In the genomic region with DNA sequence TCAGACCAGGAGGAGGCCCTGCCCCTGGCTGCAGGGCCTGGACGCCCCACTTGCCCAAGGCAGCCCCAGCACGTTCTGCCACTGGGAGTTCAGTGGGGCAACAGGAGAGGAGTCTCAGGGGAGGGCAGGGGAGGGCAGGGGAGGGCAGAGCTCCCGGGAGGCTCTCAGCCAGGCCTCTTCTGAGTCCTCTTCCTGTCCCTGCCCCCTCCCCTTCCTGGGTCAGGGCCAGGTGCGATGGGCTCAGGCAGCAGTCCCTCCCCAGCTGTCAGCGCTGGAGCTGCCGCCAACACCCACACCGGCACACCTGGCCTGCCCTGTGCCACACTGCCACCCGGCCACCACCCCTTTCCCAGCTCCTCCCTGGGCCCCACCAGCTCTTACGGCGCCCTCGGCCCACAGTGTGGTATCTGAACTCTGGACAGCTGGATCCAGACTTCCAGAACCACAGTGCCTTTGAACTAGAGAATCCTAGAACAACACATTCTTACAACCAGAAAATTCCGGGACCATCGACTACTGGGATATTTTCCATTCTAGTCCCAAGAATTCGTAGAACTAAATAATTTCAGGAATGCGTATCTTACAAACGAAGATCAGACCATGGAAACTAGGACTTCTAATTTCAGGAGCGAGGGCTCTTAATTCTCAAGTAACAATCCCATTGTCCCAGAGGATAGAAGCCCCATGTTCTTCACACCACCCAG, we compare ENCODE assay signal across 9 cellular contexts. TPM values are rescaled to one million over a fixed set of nuclear protein-coding genes. Genes with fewer than 3 reads are reported as not detected.
A peak's percentile ranks its signal among the peaks of the same experiment; 100 is the strongest.
DNase-seq lines count a peak whose midpoint lies in the region; ATAC-seq and TF ChIP-seq lines count a peak whose summit lies in the region.
"Had no signal": no experiment of that assay in that cellular context is flagged by ENCODE, and none has a peak within 500 bp of the region (broad histone marks: within the 10 kb centered on the region; RNA-seq: fewer than 3 reads in every experiment).

No MANE protein-coding gene starts in this region.

- peak overlapping the region in 1 of 2 experiments; percentile 38 for H3K14ac ChIP-seq in mesenchymal stem cell (ENCODE audit: low read length in 2 of 2)

- H2AK5ac ChIP-seq in mesenchymal stem cell (ENCODE audit: low read length, severe bottlenecking) = peak overlapping the region; percentile 60

- H3K4me3 ChIP-seq in body of pancreas (no peak overlapping the region), mesenchymal stem cell (ENCODE audit: insufficient read depth in 1 of 2, low read depth in 1 of 2, low read length in 2 of 2) (no peak overlapping the region), uterus (no peak overlapping the region)
- H3K4me3 ChIP-seq in effector memory CD4-positive, alpha-beta T cell (ENCODE audit: insufficient read depth, low read depth, low read length, poor library complexity, severe bottlenecking) = no peak overlapping the region

- H3K23ac ChIP-seq in mesenchymal stem cell (ENCODE audit: low read length in 2 of 2) = no peak overlapping the region

- H3K4me2 ChIP-seq in mesenchymal stem cell (ENCODE audit: low read length, poor library complexity, severe bottlenecking) = no peak overlapping the region

- H3K9me3 ChIP-seq in body of pancreas (no peaks in the 10 kb centered on the region), mesenchymal stem cell (ENCODE audit: control insufficient read depth, low read length) (no peaks in the 10 kb centered on the region), uterus (no peaks in the 10 kb centered on the region)
- H3K9me3 ChIP-seq in CD4-positive, alpha-beta T cell (ENCODE audit: control insufficient read depth, low read length) = no peaks in the 10 kb centered on the region
- no peaks in the 10 kb centered on the region for H3K9me3 ChIP-seq in effector memory CD4-positive, alpha-beta T cell (ENCODE audit: control insufficient read depth, low read length)

- no peaks in the 10 kb centered on the region for H3K27me3 ChIP-seq in body of pancreas
- peaks cover 0 to 51% of the 10 kb centered on the region in 2 experiments for H3K27me3 ChIP-seq in mesenchymal stem cell (ENCODE audit: control insufficient read depth in 1 of 2, insufficient read depth in 1 of 2, low read length in 2 of 2)
- H3K27me3 ChIP-seq in uterus = no peaks in the 10 kb centered on the region
- peaks cover 7% of the 10 kb centered on the region for H3K27me3 ChIP-seq in CD4-positive, alpha-beta T cell (ENCODE audit: control insufficient read depth, insufficient read depth, low read length)
- peaks cover 2% of the 10 kb centered on the region for H3K27me3 ChIP-seq in effector memory CD4-positive, alpha-beta T cell (replicated peaks; ENCODE audit: control insufficient read depth, insufficient read depth, low read length, poor library complexity, severe bottlenecking)

- H2BK5ac ChIP-seq in mesenchymal stem cell (ENCODE audit: low read depth, low read length, poor library complexity, severe bottlenecking) = no peak overlapping the region

- H3K4ac ChIP-seq in mesenchymal stem cell (ENCODE audit: low read depth in 1 of 2, low read length in 2 of 2) = peak overlapping the region; percentile 12 to 75

- no peaks in the 10 kb centered on the region for H3K36me3 Mint-ChIP-seq in activated naive CD4-positive, alpha-beta T cell treated with anti-CD3 and anti-CD28 coated beads, Interleukin-2, amount 10 ng/mL, durations not matched to agents 7 days and 5 days
- no peaks in the 10 kb centered on the region for H3K36me3 Mint-ChIP-seq in CD4-positive, alpha-beta T cell (ENCODE audit: low read depth)

- peak overlapping the region; percentile 52 to 75 (median 68) for H3K27ac ChIP-seq in body of pancreas
- peak overlapping the region; percentile 78 for H3K27ac ChIP-seq in mesenchymal stem cell (ENCODE audit: low read length, poor library complexity, severe bottlenecking)
- peak overlapping the region; percentile 55 to 66 for H3K27ac ChIP-seq in uterus
- no peak overlapping the region for H3K27ac ChIP-seq in CD4-positive, alpha-beta T cell (ENCODE audit: low read depth, low read length)
- no peak overlapping the region for H3K27ac ChIP-seq in effector memory CD4-positive, alpha-beta T cell (ENCODE audit: insufficient read depth, low read length, poor library complexity, severe bottlenecking)

- CTCF ChIA-PET in activated naive CD4-positive, alpha-beta T cell treated with anti-CD3 and anti-CD28 coated beads, Interleukin-2, amount 10 ng/mL, durations not matched to agents 7 days and 5 days (lab: Charles Lee) = interaction anchor here (0.9 kb wide), 1 partner anchor 9 kb away, joined by 3 read pairs; no protein-coding TSS in a partner anchor
- CTCF ChIA-PET in CD4-positive, alpha-beta T cell (lab: Charles Lee) = interaction anchor here (0.7 kb wide), 1 partner anchor 9 kb away, joined by 3 read pairs; no protein-coding TSS in a partner anchor

- H3K36me3 ChIP-seq in body of pancreas (replicated peaks in 1 of 2; ENCODE audit: insufficient read depth in 1 of 2, low read depth in 2 of 2) (no peaks in the 10 kb centered on the region), mesenchymal stem cell (ENCODE audit: control insufficient read depth in 1 of 2, insufficient read depth in 2 of 2, low read depth in 1 of 2, low read length in 2 of 2) (no peaks in the 10 kb centered on the region), uterus (no peaks in the 10 kb centered on the region)
- no peaks in the 10 kb centered on the region for H3K36me3 ChIP-seq in effector memory CD4-positive, alpha-beta T cell (ENCODE audit: control insufficient read depth, insufficient read depth, low read length)

- peaks cover 69% of the 10 kb centered on the region for H3K27me3 Mint-ChIP-seq in activated naive CD4-positive, alpha-beta T cell treated with anti-CD3 and anti-CD28 coated beads, Interleukin-2, amount 10 ng/mL, durations not matched to agents 7 days and 5 days
- H3K27me3 Mint-ChIP-seq in CD4-positive, alpha-beta T cell = peaks cover 37% of the 10 kb centered on the region

- H2BK12ac ChIP-seq in mesenchymal stem cell (ENCODE audit: low read length in 2 of 2) = peak overlapping the region; percentile 75 to 78

- H3K27ac Mint-ChIP-seq in activated naive CD4-positive, alpha-beta T cell treated with anti-CD3 and anti-CD28 coated beads, Interleukin-2, amount 10 ng/mL, durations not matched to agents 7 days and 5 days = peak overlapping the region; percentile 49
- H3K27ac Mint-ChIP-seq in CD4-positive, alpha-beta T cell = no peak overlapping the region
- H3K27ac Mint-ChIP-seq: T-helper 17 cell had no signal

- no peak for DNase-seq in activated naive CD4-positive, alpha-beta T cell treated with anti-CD3 and anti-CD28 coated beads, Interleukin-2, amount 10 ng/mL, durations not matched to agents 7 days and 5 days
- DNase-seq in activated naive CD4-positive, alpha-beta T cell (lab: John Stamatoyannopoulos, UW) = no peak
- DNase-seq in body of pancreas (peak in 3 of 4 donors; percentile 58 to 81 (median 70)), mesenchymal stem cell (peak; percentile 26), uterus (no peak)
- DNase-seq in CD4-positive, alpha-beta T cell = no peak
- DNase-seq in effector CD8-positive, alpha-beta T cell (lab: John Stamatoyannopoulos, UW) = no peak
- no peak for DNase-seq in effector memory CD4-positive, alpha-beta T cell
- DNase-seq: T-helper 17 cell had no signal

- TF ChIP-seq POLR2A in body of pancreas (IDR thresholded peaks at IDR 0.05) (no peak), uterus (IDR thresholded peaks at IDR 0.05) (peak in 1 of 2 donors; percentile 5)

- no peak overlapping the region for H3K4me3 Mint-ChIP-seq in activated naive CD4-positive, alpha-beta T cell treated with anti-CD3 and anti-CD28 coated beads, Interleukin-2, amount 10 ng/mL, durations not matched to agents 7 days and 5 days
- no peak overlapping the region for H3K4me3 Mint-ChIP-seq in CD4-positive, alpha-beta T cell
- H3K4me3 Mint-ChIP-seq: T-helper 17 cell had no signal

- peak overlapping the region; percentile 29 for H2BK120ac ChIP-seq in mesenchymal stem cell (ENCODE audit: low read depth, low read length)

- WGBS in body of pancreas, 2 donors = 37 to 40% methylated on average over 14 to 16 of the region's 17 CpGs
- WGBS in mesenchymal stem cell = 59% methylated on average over 16 of the region's 17 CpGs

- no peak overlapping the region for H3K9ac ChIP-seq in mesenchymal stem cell (ENCODE audit: low read length)

- peak overlapping the region; percentile 59 to 89 for H3K18ac ChIP-seq in mesenchymal stem cell (ENCODE audit: low read depth in 1 of 2, low read length in 2 of 2)

- intact Hi-C loops in body of pancreas (cut with DNase I) = no loop called here
- intact Hi-C loops in uterus (cut with DNase I; ENCODE audit: low total_unique reads) = no loop called here
- intact Hi-C loops in CD4-positive, alpha-beta T cell (cut with DNase I, micrococcal nuclease) = no loop called here

- no peak overlapping the region for H2AFZ ChIP-seq in mesenchymal stem cell (ENCODE audit: low read depth, low read length)

- H3K4me1 ChIP-seq in body of pancreas (peaks cover 61% of the 10 kb centered on the region), mesenchymal stem cell (ENCODE audit: control insufficient read depth, insufficient read depth, low read depth, low read length) (peaks cover 50% of the 10 kb centered on the region), uterus (peaks cover 0 to 29% of the 10 kb centered on the region in 2 donors)
- no peaks in the 10 kb centered on the region for H3K4me1 ChIP-seq in effector memory CD4-positive, alpha-beta T cell (ENCODE audit: control insufficient read depth, insufficient read depth, low read length, poor library complexity, severe bottlenecking)

- peak overlapping the region; percentile 96 for H4K91ac ChIP-seq in mesenchymal stem cell (ENCODE audit: low read length)

- H3K79me1 ChIP-seq in mesenchymal stem cell (replicated peaks; ENCODE audit: low read length, poor library complexity, severe bottlenecking) = no peaks in the 10 kb centered on the region

- TF ChIP-seq CTCF in body of pancreas (IDR thresholded peaks at IDR 0.05) = no peak
- TF ChIP-seq CTCF in uterus (IDR thresholded peaks at IDR 0.05) = no peak
- no peak for TF ChIP-seq CTCF in CD4-positive, alpha-beta T cell (IDR thresholded peaks at IDR 0.05)

- no peak overlapping the region for H2BK15ac ChIP-seq in mesenchymal stem cell (ENCODE audit: low read depth, poor library complexity, severe bottlenecking)

- no peaks in the 10 kb centered on the region for H3K4me1 Mint-ChIP-seq in activated naive CD4-positive, alpha-beta T cell treated with anti-CD3 and anti-CD28 coated beads, Interleukin-2, amount 10 ng/mL, durations not matched to agents 7 days and 5 days
- no peaks in the 10 kb centered on the region for H3K4me1 Mint-ChIP-seq in CD4-positive, alpha-beta T cell (ENCODE audit: low read depth)

- peak; percentile 20 for ATAC-seq in body of pancreas
- no peak for ATAC-seq in CD4-positive, alpha-beta T cell (ENCODE audit: poor library complexity)
- ATAC-seq: T-helper 17 cell had no signal

- POLR2A ChIA-PET in CD4-positive, alpha-beta T cell (lab: Charles Lee) = no interaction called here

- H3K9me3 Mint-ChIP-seq in activated naive CD4-positive, alpha-beta T cell treated with anti-CD3 and anti-CD28 coated beads, Interleukin-2, amount 10 ng/mL, durations not matched to agents 7 days and 5 days = no peaks in the 10 kb centered on the region
- H3K9me3 Mint-ChIP-seq in CD4-positive, alpha-beta T cell = no peaks in the 10 kb centered on the region

- H4K8ac ChIP-seq in mesenchymal stem cell (ENCODE audit: low read length) = peak overlapping the region; percentile 88

RNA-seq across cellular contexts. Expression of a gene that starts 21.8 kb away (rescaled TPM):
- total RNA-seq in body of pancreas (1,000 to 10,000 TPM; 1,625 to 1,893 TPM), uterus (1,000 to 10,000 TPM; 1,498 to 2,840 (median 2,333) TPM)
- polyA plus RNA-seq in mesenchymal stem cell (2013, experiment 1 of 2) = 1,826 TPM
- polyA plus RNA-seq in mesenchymal stem cell (2013, experiment 2 of 2) = 1,787 TPM
- 1,000 to 10,000 TPM; 3,952 to 3,974 TPM for total RNA-seq in CD4-positive, alpha-beta T cell

RNA-seq across cellular contexts. Expression of a gene that starts 52.1 kb away (rescaled TPM):
- total RNA-seq in body of pancreas (10 to 100 TPM; 15.2 to 35.0 TPM), uterus (10 to 100 TPM; 12.9 to 57.9 (median 35.4) TPM)
- polyA plus RNA-seq in mesenchymal stem cell (2013, experiment 1 of 2) = 22.3 TPM
- 22.9 TPM for polyA plus RNA-seq in mesenchymal stem cell (2013, experiment 2 of 2)
- total RNA-seq in CD4-positive, alpha-beta T cell = under 1 TPM; 0.44 to 0.59 TPM

RNA-seq across cellular contexts. Expression of a gene that starts 52.9 kb away (rescaled TPM):
- total RNA-seq in body of pancreas = 10 to 100 TPM in 1 of 2 donors, 1 to 10 TPM in 1; 7.0 to 15.8 TPM
- polyA plus RNA-seq in mesenchymal stem cell (2013, experiment 1 of 2) = 3.4 TPM
- 3.6 TPM for polyA plus RNA-seq in mesenchymal stem cell (2013, experiment 2 of 2)
- 10 to 100 TPM in 1 of 4 donors, 1 to 10 TPM in 3; 2.0 to 24.8 (median 5.6) TPM for total RNA-seq in uterus
- total RNA-seq in CD4-positive, alpha-beta T cell = under 1 TPM; 0.45 to 0.69 TPM

Comparison
In these comparisons a context has a peak if more than half of its experiments do, and no peak if none do; other contexts are left out.
1. DNase-seq: peak in body of pancreas (3 of 4) and mesenchymal stem cell (single experiment); none in activated naive CD4-positive, alpha-beta T cell treated with anti-CD3 and anti-CD28 coated beads, Interleukin-2, amount 10 ng/mL, durations not matched to agents 7 days and 5 days (single experiment), activated naive CD4-positive, alpha-beta T cell (0 of 4), uterus (0 of 2), CD4-positive, alpha-beta T cell (0 of 10), effector CD8-positive, alpha-beta T cell (single experiment) and effector memory CD4-positive, alpha-beta T cell (0 of 3).
2. H3K27ac ChIP-seq: peak in body of pancreas (4 of 4), mesenchymal stem cell (single experiment) and uterus (2 of 2); none in CD4-positive, alpha-beta T cell (single experiment) and effector memory CD4-positive, alpha-beta T cell (single experiment).
3. RNA of a gene that starts 52.1 kb away (total RNA-seq): 12.9 to 57.9 TPM in uterus and 15.2 to 35.0 TPM in body of pancreas; 0.44 to 0.59 TPM in CD4-positive, alpha-beta T cell; every median in the first group is over 4 times any median in the second.